Comparison of ENCODE assay signal across 1 cellular context in genomic region chrX:48956728-48957414, GRCh38.
TF ChIP-seq lines count a peak whose summit lies in the region.

No MANE protein-coding gene starts in this region.

TF ChIP-seq in H1, 55 proteins besides CTCF, POLR2A, EP300 and RAD21:
- TF ChIP-seq TAF1 (IDR thresholded peaks at IDR 0.05; ENCODE audit: low read depth, low read length), result 0 out of 2 replicates have a peak, but pooled peaks have one; percentile 5
- no peak for TF ChIP-seq NANOG (IDR thresholded peaks at IDR 0.05; ENCODE audit: insufficient read depth, low read depth, low read length, poor library complexity, severe bottlenecking)
- no peak for TF ChIP-seq JUN (IDR thresholded peaks at IDR 0.05; ENCODE audit: low read depth, low read length)
- no peak for TF ChIP-seq SP4 (IDR thresholded peaks at IDR 0.05; ENCODE audit: low read length)
- TF ChIP-seq ATF2 (IDR thresholded peaks at IDR 0.05; ENCODE audit: low read length), result no peak
- TF ChIP-seq SRF (IDR thresholded peaks at IDR 0.05; ENCODE audit: low read depth, low read length), result no peak
- TF ChIP-seq FOSL1 (IDR thresholded peaks at IDR 0.05; ENCODE audit: insufficient read depth, low read depth, low read length), result no peak
- TF ChIP-seq PHF8 (conservative IDR thresholded peaks at IDR 0.05; ENCODE audit: low read depth, low read length), result 0 out of 2 replicates have a peak, but pooled peaks have one; percentile 5
- no peak for TF ChIP-seq CBX5 (IDR thresholded peaks at IDR 0.05; ENCODE audit: low read depth, low read length)
- no peak for TF ChIP-seq BACH1 (IDR thresholded peaks at IDR 0.05; ENCODE audit: low read length)
- no peak for TF ChIP-seq RBBP5 (IDR thresholded peaks at IDR 0.05; ENCODE audit: borderline replicate concordance, low read depth, low read length)
- no peak for TF ChIP-seq YY1 (IDR thresholded peaks at IDR 0.05; ENCODE audit: low read depth, low read length)
- TF ChIP-seq NRF1 (IDR thresholded peaks at IDR 0.05; ENCODE audit: low read depth, low read length), result no peak
- TF ChIP-seq E2F6 (IDR thresholded peaks at IDR 0.05), result no peak
